ENCODE assay signal across 1 cellular context in genomic region chr20:63083831-63084562, GRCh38.
TF ChIP-seq lines count a peak whose summit lies in the region.

No MANE protein-coding gene starts in this region.

TF ChIP-seq in HepG2, 621 proteins besides CTCF, POLR2A, EP300 and RAD21 (continued from another document and continues in another):
- TF ChIP-seq, protein P1, sequence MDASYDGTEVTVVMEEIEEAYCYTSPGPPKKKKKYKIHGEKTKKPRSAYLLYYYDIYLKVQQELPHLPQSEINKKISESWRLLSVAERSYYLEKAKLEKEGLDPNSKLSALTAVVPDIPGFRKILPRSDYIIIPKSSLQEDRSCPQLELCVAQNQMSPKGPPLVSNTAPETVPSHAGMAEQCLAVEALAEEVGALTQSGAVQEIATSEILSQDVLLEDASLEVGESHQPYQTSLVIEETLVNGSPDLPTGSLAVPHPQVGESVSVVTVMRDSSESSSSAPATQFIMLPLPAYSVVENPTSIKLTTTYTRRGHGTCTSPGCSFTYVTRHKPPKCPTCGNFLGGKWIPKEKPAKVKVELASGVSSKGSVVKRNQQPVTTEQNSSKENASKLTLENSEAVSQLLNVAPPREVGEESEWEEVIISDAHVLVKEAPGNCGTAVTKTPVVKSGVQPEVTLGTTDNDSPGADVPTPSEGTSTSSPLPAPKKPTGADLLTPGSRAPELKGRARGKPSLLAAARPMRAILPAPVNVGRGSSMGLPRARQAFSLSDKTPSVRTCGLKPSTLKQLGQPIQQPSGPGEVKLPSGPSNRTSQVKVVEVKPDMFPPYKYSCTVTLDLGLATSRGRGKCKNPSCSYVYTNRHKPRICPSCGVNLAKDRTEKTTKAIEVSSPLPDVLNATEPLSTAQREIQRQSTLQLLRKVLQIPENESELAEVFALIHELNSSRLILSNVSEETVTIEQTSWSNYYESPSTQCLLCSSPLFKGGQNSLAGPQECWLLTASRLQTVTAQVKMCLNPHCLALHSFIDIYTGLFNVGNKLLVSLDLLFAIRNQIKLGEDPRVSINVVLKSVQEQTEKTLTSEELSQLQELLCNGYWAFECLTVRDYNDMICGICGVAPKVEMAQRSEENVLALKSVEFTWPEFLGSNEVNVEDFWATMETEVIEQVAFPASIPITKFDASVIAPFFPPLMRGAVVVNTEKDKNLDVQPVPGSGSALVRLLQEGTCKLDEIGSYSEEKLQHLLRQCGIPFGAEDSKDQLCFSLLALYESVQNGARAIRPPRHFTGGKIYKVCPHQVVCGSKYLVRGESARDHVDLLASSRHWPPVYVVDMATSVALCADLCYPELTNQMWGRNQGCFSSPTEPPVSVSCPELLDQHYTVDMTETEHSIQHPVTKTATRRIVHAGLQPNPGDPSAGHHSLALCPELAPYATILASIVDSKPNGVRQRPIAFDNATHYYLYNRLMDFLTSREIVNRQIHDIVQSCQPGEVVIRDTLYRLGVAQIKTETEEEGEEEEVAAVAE (CRISPR knock-in tag; IDR thresholded peaks at IDR 0.05; ENCODE audit: borderline replicate concordance) = no peak
- TF ChIP-seq ZNF18 (CRISPR knock-in tag; IDR thresholded peaks at IDR 0.05; ENCODE audit: insufficient replicate concordance) (no peak), ZNF256 (CRISPR knock-in tag; conservative IDR thresholded peaks at IDR 0.05) (no peak), TCF7 (IDR thresholded peaks at IDR 0.05; ENCODE audit: low read depth) (no peak), ZNF296 (CRISPR knock-in tag; conservative IDR thresholded peaks at IDR 0.05) (no peak), ZNF883 (CRISPR knock-in tag; IDR thresholded peaks at IDR 0.05; ENCODE audit: not compliant biosample characterization) (peak; percentile 61), ZNF781 (CRISPR knock-in tag; IDR thresholded peaks at IDR 0.05; ENCODE audit: borderline replicate concordance, not compliant biosample characterization) (no peak), CBX5 (CRISPR knock-in tag; IDR thresholded peaks at IDR 0.05; ENCODE audit: borderline replicate concordance) (no peak), DZIP1 (CRISPR knock-in tag; IDR thresholded peaks at IDR 0.05) (no peak), ZNF737 (CRISPR knock-in tag; IDR thresholded peaks at IDR 0.05; ENCODE audit: borderline replicate concordance) (no peak), RERE (CRISPR knock-in tag; IDR thresholded peaks at IDR 0.05; ENCODE audit: low read depth) (no peak), ZMYM3 (CRISPR knock-in tag; IDR thresholded peaks at IDR 0.05) (0 out of 2 replicates have a peak, but pooled peaks have one; percentile 19), ZBTB39 (CRISPR knock-in tag; IDR thresholded peaks at IDR 0.05) (no peak), ZNF232 (CRISPR knock-in tag; IDR thresholded peaks at IDR 0.05; ENCODE audit: borderline replicate concordance) (no peak; the same call in 1 of the 2 replicates), ZNF615 (CRISPR knock-in tag; IDR thresholded peaks at IDR 0.05; ENCODE audit: borderline replicate concordance) (no peak), HOXD1 (CRISPR knock-in tag; IDR thresholded peaks at IDR 0.05) (no peak), CAMTA2 (CRISPR knock-in tag; IDR thresholded peaks at IDR 0.05; ENCODE audit: borderline replicate concordance) (no peak), ZNF234 (CRISPR knock-in tag; conservative IDR thresholded peaks at IDR 0.05) (no peak), NCOA2 (CRISPR knock-in tag; IDR thresholded peaks at IDR 0.05) (no peak), HIVEP1 (CRISPR knock-in tag; IDR thresholded peaks at IDR 0.05) (peak; percentile 30; the same call in 1 of the 2 replicates), RORA (CRISPR knock-in tag; IDR thresholded peaks at IDR 0.05) (no peak), TEAD3 (CRISPR knock-in tag; optimal IDR thresholded peaks at IDR 0.05; ENCODE audit: borderline replicate concordance) (peak; percentile 28), NFIC (IDR thresholded peaks at IDR 0.05; ENCODE audit: low read length) (no peak), DR1 (CRISPR knock-in tag; IDR thresholded peaks at IDR 0.05) (0 out of 2 replicates have a peak, but pooled peaks have one; percentile 16), LCORL (IDR thresholded peaks at IDR 0.05) (no peak), LCORL (CRISPR knock-in tag; IDR thresholded peaks at IDR 0.05) (peak; percentile 86; the same call in 1 of the 2 replicates), ZNF891 (CRISPR knock-in tag; IDR thresholded peaks at IDR 0.05) (no peak; the same call in 1 of the 2 replicates), SOX6 (IDR thresholded peaks at IDR 0.05) (no peak), SOX6 (CRISPR knock-in tag; IDR thresholded peaks at IDR 0.05) (peak; percentile 38), ZNF12 (CRISPR knock-in tag; IDR thresholded peaks at IDR 0.05) (no peak), ZNF432 (CRISPR knock-in tag; IDR thresholded peaks at IDR 0.05; ENCODE audit: borderline replicate concordance) (no peak), YEATS4 (CRISPR knock-in tag; IDR thresholded peaks at IDR 0.05; ENCODE audit: borderline replicate concordance) (no peak), ZFP82 (CRISPR knock-in tag; IDR thresholded peaks at IDR 0.05; ENCODE audit: borderline replicate concordance) (no peak), REL (CRISPR knock-in tag; conservative IDR thresholded peaks at IDR 0.05) (no peak), ZNF605 (CRISPR knock-in tag; IDR thresholded peaks at IDR 0.05) (peak; percentile 64; the same call in 1 of the 2 replicates)
- TF ChIP-seq, protein P2, sequence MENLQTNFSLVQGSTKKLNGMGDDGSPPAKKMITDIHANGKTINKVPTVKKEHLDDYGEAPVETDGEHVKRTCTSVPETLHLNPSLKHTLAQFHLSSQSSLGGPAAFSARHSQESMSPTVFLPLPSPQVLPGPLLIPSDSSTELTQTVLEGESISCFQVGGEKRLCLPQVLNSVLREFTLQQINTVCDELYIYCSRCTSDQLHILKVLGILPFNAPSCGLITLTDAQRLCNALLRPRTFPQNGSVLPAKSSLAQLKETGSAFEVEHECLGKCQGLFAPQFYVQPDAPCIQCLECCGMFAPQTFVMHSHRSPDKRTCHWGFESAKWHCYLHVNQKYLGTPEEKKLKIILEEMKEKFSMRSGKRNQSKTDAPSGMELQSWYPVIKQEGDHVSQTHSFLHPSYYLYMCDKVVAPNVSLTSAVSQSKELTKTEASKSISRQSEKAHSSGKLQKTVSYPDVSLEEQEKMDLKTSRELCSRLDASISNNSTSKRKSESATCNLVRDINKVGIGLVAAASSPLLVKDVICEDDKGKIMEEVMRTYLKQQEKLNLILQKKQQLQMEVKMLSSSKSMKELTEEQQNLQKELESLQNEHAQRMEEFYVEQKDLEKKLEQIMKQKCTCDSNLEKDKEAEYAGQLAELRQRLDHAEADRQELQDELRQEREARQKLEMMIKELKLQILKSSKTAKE (CRISPR knock-in tag; IDR thresholded peaks at IDR 0.05; ENCODE audit: borderline replicate concordance) = no peak
- TF ChIP-seq, protein P3, sequence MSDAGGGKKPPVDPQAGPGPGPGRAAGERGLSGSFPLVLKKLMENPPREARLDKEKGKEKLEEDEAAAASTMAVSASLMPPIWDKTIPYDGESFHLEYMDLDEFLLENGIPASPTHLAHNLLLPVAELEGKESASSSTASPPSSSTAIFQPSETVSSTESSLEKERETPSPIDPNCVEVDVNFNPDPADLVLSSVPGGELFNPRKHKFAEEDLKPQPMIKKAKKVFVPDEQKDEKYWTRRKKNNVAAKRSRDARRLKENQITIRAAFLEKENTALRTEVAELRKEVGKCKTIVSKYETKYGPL (CRISPR knock-in tag; IDR thresholded peaks at IDR 0.05) = no peak
- TF ChIP-seq, protein P4, sequence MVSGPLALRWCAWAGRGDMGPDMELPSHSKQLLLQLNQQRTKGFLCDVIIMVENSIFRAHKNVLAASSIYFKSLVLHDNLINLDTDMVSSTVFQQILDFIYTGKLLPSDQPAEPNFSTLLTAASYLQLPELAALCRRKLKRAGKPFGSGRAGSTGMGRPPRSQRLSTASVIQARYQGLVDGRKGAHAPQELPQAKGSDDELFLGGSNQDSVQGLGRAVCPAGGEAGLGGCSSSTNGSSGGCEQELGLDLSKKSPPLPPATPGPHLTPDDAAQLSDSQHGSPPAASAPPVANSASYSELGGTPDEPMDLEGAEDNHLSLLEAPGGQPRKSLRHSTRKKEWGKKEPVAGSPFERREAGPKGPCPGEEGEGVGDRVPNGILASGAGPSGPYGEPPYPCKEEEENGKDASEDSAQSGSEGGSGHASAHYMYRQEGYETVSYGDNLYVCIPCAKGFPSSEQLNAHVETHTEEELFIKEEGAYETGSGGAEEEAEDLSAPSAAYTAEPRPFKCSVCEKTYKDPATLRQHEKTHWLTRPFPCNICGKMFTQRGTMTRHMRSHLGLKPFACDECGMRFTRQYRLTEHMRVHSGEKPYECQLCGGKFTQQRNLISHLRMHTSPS (CRISPR knock-in tag; IDR thresholded peaks at IDR 0.05; ENCODE audit: low read depth) = no peak
